In genomic region chr3:49703443-49703927, GRCh38 we compare ENCODE assay signal across 9 cellular contexts. TPM values are rescaled to one million over a fixed set of nuclear protein-coding genes. Genes with fewer than 3 reads are reported as not detected.
DNase-seq lines count a peak whose midpoint lies in the region; ATAC-seq, FAIRE-seq and TF ChIP-seq lines count a peak whose summit lies in the region.
"Had no signal": no experiment of that assay in that cellular context is flagged by ENCODE, and none has a peak within 500 bp of the region (broad histone marks: within the 10 kb centered on the region; RNA-seq: fewer than 3 reads in every experiment).

No MANE protein-coding gene starts in this region.

- peaks cover 0 to 22% of the 10 kb centered on the region in 2 experiments for H3K36me3 ChIP-seq in endothelial cell of umbilical vein (ENCODE audit: control insufficient read depth in 2 of 2, extremely low read depth in 1 of 2, insufficient read depth in 2 of 2, low read length in 2 of 2)
- peaks cover 0 to 80% (median 0%) of the 10 kb centered on the region in 3 experiments for H3K36me3 ChIP-seq in naive thymus-derived CD4-positive, alpha-beta T cell (ENCODE audit: control insufficient read depth in 2 of 3, insufficient read depth in 3 of 3, low read length in 3 of 3)
- peaks cover 33% of the 10 kb centered on the region for H3K36me3 ChIP-seq in thoracic aorta

- no peaks in the 10 kb centered on the region for H3K27me3 ChIP-seq in endothelial cell of umbilical vein (ENCODE audit: control insufficient read depth in 2 of 2, insufficient read depth in 2 of 2, low read length in 2 of 2)
- no peaks in the 10 kb centered on the region for H3K27me3 ChIP-seq in naive thymus-derived CD4-positive, alpha-beta T cell (ENCODE audit: control insufficient read depth in 2 of 2, insufficient read depth in 2 of 2, low read length in 2 of 2)
- no peaks in the 10 kb centered on the region for H3K27me3 ChIP-seq in thoracic aorta (replicated peaks; ENCODE audit: insufficient read depth)
- H3K27me3 ChIP-seq: BLaER1 treated with 17β-estradiol and CSF1 and Interleukin-3, amounts not matched to agents 10 nM and 100 nM had no signal

- POLR2A ChIA-PET in endothelial cell of umbilical vein (lab: Charles Lee) = no interaction called here
- POLR2A ChIA-PET in naive thymus-derived CD4-positive, alpha-beta T cell (lab: Charles Lee) = no interaction called here

- H3K4me3 ChIP-seq in endothelial cell of umbilical vein (replicated peaks in 1 of 3; ENCODE audit: insufficient read depth in 1 of 3, low read depth in 1 of 3, low read length in 3 of 3) (no peak overlapping the region), thoracic aorta (no peak overlapping the region)
- no peak overlapping the region for H3K4me3 ChIP-seq in naive thymus-derived CD4-positive, alpha-beta T cell (ENCODE audit: low read length)
- H3K4me3 ChIP-seq: BLaER1 treated with 17β-estradiol and CSF1 and Interleukin-3, amounts not matched to agents 10 nM and 100 nM had no signal

- H3K27ac ChIP-seq in endothelial cell of umbilical vein (ENCODE audit: insufficient read depth, low read depth, low read length) (no peak overlapping the region), thoracic aorta (no peak overlapping the region)
- H3K27ac ChIP-seq in naive thymus-derived CD4-positive, alpha-beta T cell (ENCODE audit: low read depth, low read length) = no peak overlapping the region

- H3K4me1 Mint-ChIP-seq in naive thymus-derived CD4-positive, alpha-beta T cell = peaks cover 0 to 7% (median 0%) of the 10 kb centered on the region in 7 donors

- CTCF ChIA-PET in endothelial cell of umbilical vein (lab: Charles Lee) = interaction anchor here (0.6 to 3.8 kb wide), 12 partner anchors 9 to 386 kb away, joined by 3 to 27 read pairs (median 4); partner anchors contain the start of genes INKA1 and RBM5
- CTCF ChIA-PET in naive thymus-derived CD4-positive, alpha-beta T cell (lab: Charles Lee) = interaction anchor here (1.0 to 1.1 kb wide), 2 partner anchors 16 to 203 kb away, joined by 3 read pairs; partner anchors contain the start of gene AMIGO3

- peak; percentile 65 for ATAC-seq in HG02885 (IDR thresholded peaks at IDR 0.05; ENCODE audit: poor library complexity, unreplicated experiment)
- peak; percentile 94 for ATAC-seq in naive thymus-derived CD4-positive, alpha-beta T cell
- no peak for ATAC-seq in thoracic aorta (ENCODE audit: insufficient number of reproducible peaks, low FRiP score, low read depth)

- DNase-seq in NCI-H1092 treated with DMSO at 0.1 percent for 48 hours (lab: John Stamatoyannopoulos, UW) = peak; percentile 27
- no peak for DNase-seq in NCI-H1092 (lab: John Stamatoyannopoulos, UW)
- peak; percentile 19 for DNase-seq in NCI-H748 treated with DMSO at 0.1 percent for 48 hours (lab: John Stamatoyannopoulos, UW)
- peak; percentile 79 for DNase-seq in activated CD8-positive, alpha-beta memory T cell treated with anti-CD3 and anti-CD28 coated beads for 24 hours
- DNase-seq in endothelial cell of umbilical vein (ENCODE audit: low read depth, low spot score) = peak; percentile 59
- peak; percentile 44 to 74 (median 65) for DNase-seq in naive thymus-derived CD4-positive, alpha-beta T cell
- no peak for DNase-seq in thoracic aorta (ENCODE audit: low spot score)

- no TSS peak for BruUV-seq in endothelial cell of umbilical vein (replicated peaks; lab: Mats Ljungman, UMichigan)

- intact Hi-C loops in endothelial cell of umbilical vein (cut with micrococcal nuclease) = loop anchor here (1.0 to 5.0 kb wide), 3 partner anchors 99 to 203 kb away; partner anchors contain the start of gene INKA1
- intact Hi-C loops in naive thymus-derived CD4-positive, alpha-beta T cell (cut with micrococcal nuclease) = loop anchor here (1.0 kb wide), 5 partner anchors 16 to 164 kb away; partner anchors contain the start of gene AMIGO3 (in 2 of the 2)

- no peaks in the 10 kb centered on the region for H3K9me1 ChIP-seq in endothelial cell of umbilical vein (replicated peaks; ENCODE audit: control insufficient read depth, extremely low read depth, insufficient read depth, low read length)

- no peaks in the 10 kb centered on the region for H3K9me3 Mint-ChIP-seq in naive thymus-derived CD4-positive, alpha-beta T cell

- H3K36me3 Mint-ChIP-seq in naive thymus-derived CD4-positive, alpha-beta T cell = peaks cover 0 to 10% (median 2%) of the 10 kb centered on the region in 5 donors

- H3K4me1 ChIP-seq in endothelial cell of umbilical vein (ENCODE audit: control insufficient read depth, extremely low read depth, insufficient read depth, low read length) (peaks cover 5% of the 10 kb centered on the region), thoracic aorta (ENCODE audit: control insufficient read depth in 1 of 2, low read depth in 2 of 2) (no peaks in the 10 kb centered on the region)
- H3K4me1 ChIP-seq in naive thymus-derived CD4-positive, alpha-beta T cell (ENCODE audit: control insufficient read depth in 2 of 2, insufficient read depth in 2 of 2, low read length in 2 of 2) = no peaks in the 10 kb centered on the region

- H3K79me2 ChIP-seq in endothelial cell of umbilical vein (ENCODE audit: control insufficient read depth, insufficient read depth, low read length) = no peaks in the 10 kb centered on the region

- no peaks in the 10 kb centered on the region for H4K20me1 ChIP-seq in endothelial cell of umbilical vein (replicated peaks; ENCODE audit: control insufficient read depth, extremely low read depth, insufficient read depth, low read length)

- TF ChIP-seq CTCF in endothelial cell of umbilical vein (IDR thresholded peaks at IDR 0.05; ENCODE audit: extremely low read depth in 1 of 2, insufficient read depth in 1 of 2, low read depth in 1 of 2, low read length in 2 of 2) (peak; percentile 75 to 96), thoracic aorta (IDR thresholded peaks at IDR 0.05) (peak; percentile 75)

- no peak overlapping the region for H3K4me2 ChIP-seq in endothelial cell of umbilical vein (ENCODE audit: insufficient read depth, low read length)
- H3K4me2 ChIP-seq: BLaER1 treated with 17β-estradiol and CSF1 and Interleukin-3, amounts not matched to agents 10 nM and 100 nM had no signal

- no peak overlapping the region for H3K4me3 Mint-ChIP-seq in naive thymus-derived CD4-positive, alpha-beta T cell

- no peaks in the 10 kb centered on the region for H3K27me3 Mint-ChIP-seq in naive thymus-derived CD4-positive, alpha-beta T cell

- dilution Hi-C loops in endothelial cell of umbilical vein (cut with MboI; ENCODE audit: extremely low pct_ligation_motif_present, low sequenced_read_pairs) = no loop called here

- peak overlapping the region in 2 of 9 donors; percentile 8 to 52 for H3K27ac Mint-ChIP-seq in naive thymus-derived CD4-positive, alpha-beta T cell

- peak; percentile 78 for FAIRE-seq in endothelial cell of umbilical vein (lab: Jason Lieb, UNC)

- no peak for TF ChIP-seq POLR2A in endothelial cell of umbilical vein (IDR thresholded peaks at IDR 0.05; ENCODE audit: low read depth, low read length)

- H3K9ac ChIP-seq in endothelial cell of umbilical vein (replicated peaks; ENCODE audit: extremely low read depth, insufficient read depth, low read length) = no peak overlapping the region

- no peaks in the 10 kb centered on the region for H3K9me3 ChIP-seq in endothelial cell of umbilical vein (replicated peaks; ENCODE audit: control insufficient read depth, insufficient read depth, low read length)
- no peaks in the 10 kb centered on the region for H3K9me3 ChIP-seq in naive thymus-derived CD4-positive, alpha-beta T cell (ENCODE audit: control insufficient read depth in 2 of 3, low read length in 3 of 3)
- H3K9me3 ChIP-seq in thoracic aorta = no peaks in the 10 kb centered on the region
- H3K9me3 ChIP-seq: BLaER1 treated with 17β-estradiol and CSF1 and Interleukin-3, amounts not matched to agents 10 nM and 100 nM had no signal

- H2AFZ ChIP-seq in endothelial cell of umbilical vein (ENCODE audit: low read depth, low read length) = no peak overlapping the region

RNA-seq across cellular contexts. Expression of gene RNF123, which starts 14.1 kb away (rescaled TPM):
- total RNA-seq in endothelial cell of umbilical vein (43.4 and 51.0 TPM in 2 replicates), thoracic aorta (10 to 100 TPM; 28.3 to 29.4 TPM)
- 59.3 and 67.2 TPM in 2 replicates for polyA plus RNA-seq in endothelial cell of umbilical vein
- polyA plus RNA-seq in endothelial cell of umbilical vein (2011; cell fraction: cytosol; rRNA removed) = 33.3 and 36.7 TPM in 2 replicates
- polyA plus RNA-seq in endothelial cell of umbilical vein (2011; cell fraction: nucleus; rRNA removed) = 121 and 157 TPM in 2 replicates
- polyA plus RNA-seq in endothelial cell of umbilical vein (2012) = 21.4 and 22.2 TPM in 2 replicates
- polyA minus RNA-seq in endothelial cell of umbilical vein = 58.4 and 66.9 TPM in 2 replicates
- polyA minus RNA-seq in endothelial cell of umbilical vein (2011; cell fraction: cytosol; rRNA and poly(A)+ RNA removed) = 39.3 TPM
- 44.3 and 55.8 TPM in 2 replicates for polyA minus RNA-seq in endothelial cell of umbilical vein (2011; cell fraction: nucleus; rRNA and poly(A)+ RNA removed)
- 10 to 100 TPM; 34.5 to 77.2 (median 50.7) TPM for total RNA-seq in naive thymus-derived CD4-positive, alpha-beta T cell
- 10 to 100 TPM in 1 of 2 donors, 1 to 10 TPM in 1; 8.3 to 19.7 TPM for polyA plus RNA-seq in naive thymus-derived CD4-positive, alpha-beta T cell

RNA-seq across cellular contexts. Expression of gene MST1, which starts 14.2 kb away (rescaled TPM):
- 6.1 and 8.7 TPM in 2 replicates for total RNA-seq in endothelial cell of umbilical vein
- polyA plus RNA-seq in endothelial cell of umbilical vein = 15.3 and 17.5 TPM in 2 replicates
- polyA plus RNA-seq in endothelial cell of umbilical vein (2011; cell fraction: cytosol; rRNA removed) = 2.3 and 3.7 TPM in 2 replicates
- polyA plus RNA-seq in endothelial cell of umbilical vein (2011; cell fraction: nucleus; rRNA removed) = 88.4 and 130 TPM in 2 replicates
- polyA plus RNA-seq in endothelial cell of umbilical vein (2012) = 5.2 and 7.7 TPM in 2 replicates
- polyA minus RNA-seq in endothelial cell of umbilical vein = 3.9 and 8.2 TPM in 2 replicates
- 3.5 TPM for polyA minus RNA-seq in endothelial cell of umbilical vein (2011; cell fraction: cytosol; rRNA and poly(A)+ RNA removed)
- polyA minus RNA-seq in endothelial cell of umbilical vein (2011; cell fraction: nucleus; rRNA and poly(A)+ RNA removed) = 7.8 and 15.7 TPM in 2 replicates
- 10 to 100 TPM in 3 of 5 experiments, 1 to 10 TPM in 2; 7.9 to 12.8 (median 10.0) TPM for total RNA-seq in naive thymus-derived CD4-positive, alpha-beta T cell
- 1 to 10 TPM in 1 of 2 donors, under 1 TPM in 1; 0.90 to 1.0 TPM for polyA plus RNA-seq in naive thymus-derived CD4-positive, alpha-beta T cell
- total RNA-seq in thoracic aorta = 1 to 10 TPM; 8.3 to 9.2 TPM

RNA-seq across cellular contexts. Expression of gene AMIGO3, which starts 16.0 kb away (rescaled TPM):
- total RNA-seq in endothelial cell of umbilical vein (0.21 TPM in 1 of 2 replicates, not detected in the other), thoracic aorta (1 to 10 TPM; 3.0 to 5.8 TPM)
- 0.21 and 1.2 TPM in 2 replicates for polyA plus RNA-seq in endothelial cell of umbilical vein
- 0.38 TPM in 1 of 2 replicates, not detected in the other for polyA plus RNA-seq in endothelial cell of umbilical vein (2011; cell fraction: cytosol; rRNA removed)
- 2.6 and 4.0 TPM in 2 replicates for polyA plus RNA-seq in endothelial cell of umbilical vein (2011; cell fraction: nucleus; rRNA removed)
- 0.07 and 0.49 TPM in 2 replicates for polyA plus RNA-seq in endothelial cell of umbilical vein (2012)
- not detected in 2 replicates for polyA minus RNA-seq in endothelial cell of umbilical vein
- 1.2 TPM for polyA minus RNA-seq in endothelial cell of umbilical vein (2011; cell fraction: cytosol; rRNA and poly(A)+ RNA removed)
- 0.53 and 7.4 TPM in 2 replicates for polyA minus RNA-seq in endothelial cell of umbilical vein (2011; cell fraction: nucleus; rRNA and poly(A)+ RNA removed)
- 1 to 10 TPM in 1 of 5 experiments, under 1 TPM in 2, not detected in 2; 0.16 to 1.8 (median 0.24) TPM for total RNA-seq in naive thymus-derived CD4-positive, alpha-beta T cell
- polyA plus RNA-seq in naive thymus-derived CD4-positive, alpha-beta T cell = under 1 TPM in 1 of 2 donors, not detected in 1; 0.58 TPM

RNA-seq across cellular contexts. Expression of gene GMPPB, which starts 20.3 kb away (rescaled TPM):
- total RNA-seq in endothelial cell of umbilical vein = 52.5 and 54.5 TPM in 2 replicates
- polyA plus RNA-seq in endothelial cell of umbilical vein = 61.2 and 62.0 TPM in 2 replicates
- 39.3 and 44.5 TPM in 2 replicates for polyA plus RNA-seq in endothelial cell of umbilical vein (2011; cell fraction: cytosol; rRNA removed)
- polyA plus RNA-seq in endothelial cell of umbilical vein (2011; cell fraction: nucleus; rRNA removed) = 55.6 and 60.5 TPM in 2 replicates
- 28.8 and 32.8 TPM in 2 replicates for polyA plus RNA-seq in endothelial cell of umbilical vein (2012)
- 44.0 and 55.3 TPM in 2 replicates for polyA minus RNA-seq in endothelial cell of umbilical vein
- polyA minus RNA-seq in endothelial cell of umbilical vein (2011; cell fraction: cytosol; rRNA and poly(A)+ RNA removed) = 12.7 TPM
- 26.7 and 32.8 TPM in 2 replicates for polyA minus RNA-seq in endothelial cell of umbilical vein (2011; cell fraction: nucleus; rRNA and poly(A)+ RNA removed)
- total RNA-seq in naive thymus-derived CD4-positive, alpha-beta T cell = 10 to 100 TPM; 38.3 to 60.4 (median 43.9) TPM
- 10 to 100 TPM; 14.9 to 18.1 TPM for polyA plus RNA-seq in naive thymus-derived CD4-positive, alpha-beta T cell
- 10 to 100 TPM; 30.5 to 43.1 TPM for total RNA-seq in thoracic aorta

RNA-seq across cellular contexts. Expression of gene APEH, which starts 29.3 kb away (rescaled TPM):
- 68.2 and 77.9 TPM in 2 replicates for total RNA-seq in endothelial cell of umbilical vein
- polyA plus RNA-seq in endothelial cell of umbilical vein = 74.3 and 74.8 TPM in 2 replicates
- 59.0 and 62.5 TPM in 2 replicates for polyA plus RNA-seq in endothelial cell of umbilical vein (2011; cell fraction: cytosol; rRNA removed)
- 103 and 123 TPM in 2 replicates for polyA plus RNA-seq in endothelial cell of umbilical vein (2011; cell fraction: nucleus; rRNA removed)
- 58.7 and 62.8 TPM in 2 replicates for polyA plus RNA-seq in endothelial cell of umbilical vein (2012)
- 97.1 and 102 TPM in 2 replicates for polyA minus RNA-seq in endothelial cell of umbilical vein
- 160 TPM for polyA minus RNA-seq in endothelial cell of umbilical vein (2011; cell fraction: cytosol; rRNA and poly(A)+ RNA removed)
- polyA minus RNA-seq in endothelial cell of umbilical vein (2011; cell fraction: nucleus; rRNA and poly(A)+ RNA removed) = 38.7 and 41.6 TPM in 2 replicates
- total RNA-seq in naive thymus-derived CD4-positive, alpha-beta T cell = 100 to 1,000 TPM in 2 of 5 experiments, 10 to 100 TPM in 3; 75.5 to 151 (median 99.1) TPM
- polyA plus RNA-seq in naive thymus-derived CD4-positive, alpha-beta T cell = 100 to 1,000 TPM; 103 to 151 TPM
- total RNA-seq in thoracic aorta = 100 to 1,000 TPM in 1 of 2 donors, 10 to 100 TPM in 1; 57.6 to 108 TPM

Comparison
In these comparisons a context has a peak if more than half of its experiments do, and no peak if none do; other contexts are left out.
1. DNase-seq: peak in NCI-H1092 treated with DMSO at 0.1 percent for 48 hours (single experiment), NCI-H748 treated with DMSO at 0.1 percent for 48 hours (single experiment), activated CD8-positive, alpha-beta memory T cell treated with anti-CD3 and anti-CD28 coated beads for 24 hours (single experiment), endothelial cell of umbilical vein (single experiment) and naive thymus-derived CD4-positive, alpha-beta T cell (9 of 9); none in NCI-H1092 (single experiment) and thoracic aorta (single experiment).